In the genomic region with DNA sequence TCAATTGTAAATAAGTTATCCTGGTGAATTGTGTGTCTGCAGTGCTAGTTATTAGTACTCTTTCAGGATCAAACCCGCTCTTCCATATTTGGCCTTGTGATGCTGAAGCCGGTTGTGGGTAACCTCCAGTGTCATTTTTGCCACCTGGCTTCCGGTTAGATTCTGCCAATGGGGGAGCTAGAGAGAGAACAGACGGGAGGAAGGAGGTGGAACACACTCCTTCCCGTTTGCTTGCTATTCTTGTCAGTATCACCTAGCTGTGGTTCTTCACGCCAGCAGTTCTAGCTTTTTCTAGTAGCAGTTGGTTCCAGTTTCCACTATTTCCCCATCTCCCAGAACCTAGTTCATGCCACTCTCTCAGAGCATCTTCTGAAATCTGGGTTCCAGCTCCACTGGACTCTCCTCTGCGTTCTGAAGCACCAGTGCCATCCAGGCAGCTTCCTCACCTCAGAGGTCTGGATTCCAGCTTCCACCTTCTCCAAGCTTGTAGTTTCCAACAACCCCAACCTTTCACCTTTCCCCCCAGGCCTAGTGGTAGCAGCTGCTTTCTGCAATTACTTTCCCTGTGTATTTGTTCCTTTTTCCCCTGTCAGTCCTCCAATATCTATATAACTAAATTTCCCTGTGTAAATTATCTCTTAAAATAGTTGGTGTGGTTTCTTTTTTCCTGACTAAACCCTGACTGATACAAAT, we compare ENCODE assay signal across 1 cellular context.
TF ChIP-seq lines count a peak whose summit lies in the region.

No MANE protein-coding gene starts in this region.

TF ChIP-seq in IMR-90, 13 proteins besides CTCF, POLR2A, EP300 and RAD21 (continued from another document):
- TF ChIP-seq, protein P1, sequence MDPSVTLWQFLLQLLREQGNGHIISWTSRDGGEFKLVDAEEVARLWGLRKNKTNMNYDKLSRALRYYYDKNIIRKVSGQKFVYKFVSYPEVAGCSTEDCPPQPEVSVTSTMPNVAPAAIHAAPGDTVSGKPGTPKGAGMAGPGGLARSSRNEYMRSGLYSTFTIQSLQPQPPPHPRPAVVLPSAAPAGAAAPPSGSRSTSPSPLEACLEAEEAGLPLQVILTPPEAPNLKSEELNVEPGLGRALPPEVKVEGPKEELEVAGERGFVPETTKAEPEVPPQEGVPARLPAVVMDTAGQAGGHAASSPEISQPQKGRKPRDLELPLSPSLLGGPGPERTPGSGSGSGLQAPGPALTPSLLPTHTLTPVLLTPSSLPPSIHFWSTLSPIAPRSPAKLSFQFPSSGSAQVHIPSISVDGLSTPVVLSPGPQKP (IDR thresholded peaks at IDR 0.05; ENCODE audit: borderline replicate concordance, low read depth, low read length): no peak
- no peak for TF ChIP-seq RCOR1 (IDR thresholded peaks at IDR 0.05; ENCODE audit: insufficient replicate concordance, low read length)
- TF ChIP-seq BHLHE40 (IDR thresholded peaks at IDR 0.05; ENCODE audit: low read depth, low read length): no peak
- no peak for TF ChIP-seq SMC3 (IDR thresholded peaks at IDR 0.05; ENCODE audit: low read depth, low read length)
